ENCODE assay signal across 14 cellular contexts in the genomic region with DNA sequence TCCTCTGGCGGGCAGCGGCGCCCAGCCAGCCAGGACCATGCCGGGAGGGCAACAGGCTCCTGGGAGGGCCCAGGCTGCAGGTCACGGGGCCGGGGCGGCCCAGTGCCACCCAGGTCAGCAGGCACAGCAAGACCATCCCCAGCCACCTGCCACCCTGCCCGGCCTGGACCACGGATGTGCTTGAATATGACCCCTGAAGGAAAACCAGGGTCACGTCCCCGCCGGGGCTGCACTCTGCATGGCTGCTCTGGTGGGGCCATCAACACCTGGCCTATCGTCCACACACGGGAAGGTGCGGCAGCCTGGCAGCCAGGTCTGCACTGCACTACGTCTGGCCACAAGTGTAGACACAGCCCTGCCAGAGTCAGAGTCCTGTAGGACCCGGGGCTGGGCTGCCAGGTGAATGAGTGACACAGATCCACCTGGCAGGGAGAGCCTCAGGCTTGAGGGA. TPM values are rescaled to one million over a fixed set of nuclear protein-coding genes. Genes with fewer than 3 reads are reported as not detected.
DNase-seq lines count a peak whose midpoint lies in the region; ATAC-seq and TF ChIP-seq lines count a peak whose summit lies in the region.
"Had no signal": no experiment of that assay in that cellular context is flagged by ENCODE, and none has a peak within 500 bp of the region (broad histone marks: within the 10 kb centered on the region; RNA-seq: fewer than 3 reads in every experiment).

No MANE protein-coding gene starts in this region.

- no peak overlapping the region for H3K4me2 ChIP-seq in neuronal stem cell (ENCODE audit: insufficient read depth, low read length, poor library complexity, severe bottlenecking)

- ATAC-seq in activated naive CD8-positive, alpha-beta T cell treated with anti-CD3 and anti-CD28 coated beads, Interleukin-2, amount 10 ng/mL, durations not matched to agents 7 days and 5 days (ENCODE audit: low read depth) = no peak
- ATAC-seq in activated naive CD8-positive, alpha-beta T cell treated with anti-CD3 and anti-CD28 coated beads, Interleukin-2, amount 50 U/mL, for 24 hours = no peak
- ATAC-seq in GM21737 (IDR thresholded peaks at IDR 0.05; ENCODE audit: unreplicated experiment) = no peak
- ATAC-seq: stimulated activated naive B cell treated with anti-CD40 and anti-IgM and Interleukin-4, amounts not matched to agents 10 μg/mL and 1 μg/mL and 100 μg/mL, for 72 hours had no signal

- peaks cover 6% of the 10 kb centered on the region for H3K4me1 ChIP-seq in colonic mucosa
- peaks cover 8 to 14% of the 10 kb centered on the region in 2 donors for H3K4me1 ChIP-seq in neuronal stem cell (ENCODE audit: control insufficient read depth in 2 of 2, insufficient read depth in 1 of 2, low read depth in 1 of 2, low read length in 2 of 2)

- H2BK120ac ChIP-seq in neuronal stem cell (ENCODE audit: low read depth, low read length) = no peak overlapping the region

- intact Hi-C loops in colonic mucosa (cut with DNase I) = no loop called here

- no peaks in the 10 kb centered on the region for H3K4me1 Mint-ChIP-seq in activated naive CD8-positive, alpha-beta T cell treated with anti-CD3 and anti-CD28 coated beads, Interleukin-2, amount 10 ng/mL, durations not matched to agents 7 days and 5 days
- H3K4me1 Mint-ChIP-seq in activated naive CD8-positive, alpha-beta T cell treated with anti-CD3 and anti-CD28 coated beads, Interleukin-2, amount 50 U/mL, for 24 hours = peaks cover 3% of the 10 kb centered on the region
- peaks cover 15% of the 10 kb centered on the region for H3K4me1 Mint-ChIP-seq in type B pancreatic cell (ENCODE audit: unreplicated experiment)

- peaks cover 5% of the 10 kb centered on the region for H3K79me1 ChIP-seq in neuronal stem cell (ENCODE audit: low read depth, low read length)

- no peak overlapping the region for H3K27ac ChIP-seq in colonic mucosa
- no peak overlapping the region for H3K27ac ChIP-seq in neuronal stem cell (replicated peaks; ENCODE audit: low read length)

- H3K14ac ChIP-seq in neuronal stem cell (ENCODE audit: low read length) = no peak overlapping the region

- H2AK5ac ChIP-seq in neuronal stem cell (ENCODE audit: low read depth, low read length) = peak overlapping the region; percentile 85

- H2AFZ ChIP-seq in neuronal stem cell (ENCODE audit: low read length) = no peak overlapping the region

- H3K4me3 Mint-ChIP-seq in activated naive CD8-positive, alpha-beta T cell treated with anti-CD3 and anti-CD28 coated beads, Interleukin-2, amount 10 ng/mL, durations not matched to agents 7 days and 5 days = no peak overlapping the region
- no peak overlapping the region for H3K4me3 Mint-ChIP-seq in activated naive CD8-positive, alpha-beta T cell treated with anti-CD3 and anti-CD28 coated beads, Interleukin-2, amount 50 U/mL, for 24 hours
- no peak overlapping the region for H3K4me3 Mint-ChIP-seq in type B pancreatic cell
- H3K4me3 Mint-ChIP-seq: brain; stimulated activated naive B cell treated with anti-CD40 and anti-IgM and Interleukin-4, amounts not matched to agents 10 μg/mL and 1 μg/mL and 100 μg/mL, for 72 hours had no signal

- H3K27ac Mint-ChIP-seq in activated naive CD8-positive, alpha-beta T cell treated with anti-CD3 and anti-CD28 coated beads, Interleukin-2, amount 10 ng/mL, durations not matched to agents 7 days and 5 days = no peak overlapping the region
- H3K27ac Mint-ChIP-seq in activated naive CD8-positive, alpha-beta T cell treated with anti-CD3 and anti-CD28 coated beads, Interleukin-2, amount 50 U/mL, for 24 hours = no peak overlapping the region
- H3K27ac Mint-ChIP-seq in type B pancreatic cell = no peak overlapping the region
- H3K27ac Mint-ChIP-seq: stimulated activated naive B cell treated with anti-CD40 and anti-IgM and Interleukin-4, amounts not matched to agents 10 μg/mL and 1 μg/mL and 100 μg/mL, for 72 hours had no signal

- no peak overlapping the region for H4K91ac ChIP-seq in neuronal stem cell (ENCODE audit: low read depth, low read length, poor library complexity)

- H3K36me3 ChIP-seq in colonic mucosa = no peaks in the 10 kb centered on the region
- no peaks in the 10 kb centered on the region for H3K36me3 ChIP-seq in neuronal stem cell (replicated peaks in 1 of 2; ENCODE audit: control insufficient read depth in 2 of 2, insufficient read depth in 2 of 2, low read length in 2 of 2)

- H3K36me3 Mint-ChIP-seq in activated naive CD8-positive, alpha-beta T cell treated with anti-CD3 and anti-CD28 coated beads, Interleukin-2, amount 10 ng/mL, durations not matched to agents 7 days and 5 days = no peaks in the 10 kb centered on the region
- peaks cover 2% of the 10 kb centered on the region for H3K36me3 Mint-ChIP-seq in activated naive CD8-positive, alpha-beta T cell treated with anti-CD3 and anti-CD28 coated beads, Interleukin-2, amount 50 U/mL, for 24 hours (ENCODE audit: low read depth)
- H3K36me3 Mint-ChIP-seq in type B pancreatic cell = peaks cover 10% of the 10 kb centered on the region
- H3K36me3 Mint-ChIP-seq: stimulated activated naive B cell treated with anti-CD40 and anti-IgM and Interleukin-4, amounts not matched to agents 10 μg/mL and 1 μg/mL and 100 μg/mL, for 72 hours had no signal

- no peak overlapping the region for H3K4ac ChIP-seq in neuronal stem cell (ENCODE audit: low read length)

- H3K18ac ChIP-seq in neuronal stem cell (ENCODE audit: low read length) = peak overlapping the region; percentile 11

- no peak overlapping the region for H2BK12ac ChIP-seq in neuronal stem cell (ENCODE audit: low read length)

- WGBS in neuronal stem cell (ENCODE audit: extremely low coverage in 2 of 2, insufficient read length in 2 of 2, insufficient replicate concordance in 1 of 2), 2 donors = no CpG with 5 or more reads among the region's 17 CpGs

- POLR2A ChIA-PET in activated naive CD8-positive, alpha-beta T cell treated with anti-CD3 and anti-CD28 coated beads, Interleukin-2, amount 10 ng/mL, durations not matched to agents 7 days and 5 days (lab: Charles Lee) = no interaction called here

- H3K27me3 Mint-ChIP-seq in activated naive CD8-positive, alpha-beta T cell treated with anti-CD3 and anti-CD28 coated beads, Interleukin-2, amount 10 ng/mL, durations not matched to agents 7 days and 5 days = peaks cover 2% of the 10 kb centered on the region
- peaks cover under 1% of the 10 kb centered on the region for H3K27me3 Mint-ChIP-seq in activated naive CD8-positive, alpha-beta T cell treated with anti-CD3 and anti-CD28 coated beads, Interleukin-2, amount 50 U/mL, for 24 hours
- H3K27me3 Mint-ChIP-seq in type B pancreatic cell = peaks cover 8% of the 10 kb centered on the region

- no peak overlapping the region for H4K8ac ChIP-seq in neuronal stem cell (ENCODE audit: low read depth, low read length)

- H3K4me3 ChIP-seq in colonic mucosa (no peak overlapping the region), neuronal stem cell (ENCODE audit: low read length in 2 of 2) (no peak overlapping the region)

- TF ChIP-seq CTCF in colonic mucosa (IDR thresholded peaks at IDR 0.05) (no peak), type B pancreatic cell (conservative IDR thresholded peaks at IDR 0.05) (no peak)

- H3K9me3 Mint-ChIP-seq in activated naive CD8-positive, alpha-beta T cell treated with anti-CD3 and anti-CD28 coated beads, Interleukin-2, amount 10 ng/mL, durations not matched to agents 7 days and 5 days = peaks cover 5% of the 10 kb centered on the region
- H3K9me3 Mint-ChIP-seq in activated naive CD8-positive, alpha-beta T cell treated with anti-CD3 and anti-CD28 coated beads, Interleukin-2, amount 50 U/mL, for 24 hours = peaks cover 4% of the 10 kb centered on the region
- no peaks in the 10 kb centered on the region for H3K9me3 Mint-ChIP-seq in type B pancreatic cell
- H3K9me3 Mint-ChIP-seq: stimulated activated naive B cell treated with anti-CD40 and anti-IgM and Interleukin-4, amounts not matched to agents 10 μg/mL and 1 μg/mL and 100 μg/mL, for 72 hours had no signal

- H3K27me3 ChIP-seq in colonic mucosa (no peaks in the 10 kb centered on the region), neuronal stem cell (ENCODE audit: control insufficient read depth in 3 of 3, insufficient read depth in 3 of 3, low read depth in 1 of 3, low read length in 3 of 3) (no peaks in the 10 kb centered on the region)

- H2BK5ac ChIP-seq in neuronal stem cell (ENCODE audit: low read length) = peak overlapping the region; percentile 4

- H3K9me3 ChIP-seq in colonic mucosa (no peaks in the 10 kb centered on the region), neuronal stem cell (replicated peaks in 1 of 2; ENCODE audit: control insufficient read depth in 2 of 2, insufficient read depth in 1 of 2, low read depth in 1 of 2, low read length in 2 of 2) (peaks cover 0 to 2% of the 10 kb centered on the region in 2 donors)

- peak overlapping the region; percentile 90 for H3K23ac ChIP-seq in neuronal stem cell (ENCODE audit: low read depth, low read length, poor library complexity)

- no peak overlapping the region for H3K9ac ChIP-seq in colonic mucosa (ENCODE audit: low read depth in 2 of 2, low read length in 2 of 2)
- H3K9ac ChIP-seq in neuronal stem cell (ENCODE audit: low read depth, low read length, poor library complexity) = no peak overlapping the region

- H2BK15ac ChIP-seq in neuronal stem cell (ENCODE audit: low read length) = no peak overlapping the region

- DNase-seq in activated naive CD8-positive, alpha-beta T cell treated with anti-CD3 and anti-CD28 coated beads, Interleukin-2, amount 10 ng/mL, durations not matched to agents 7 days and 5 days = peak; percentile 24
- DNase-seq in activated naive CD8-positive, alpha-beta T cell treated with anti-CD3 and anti-CD28 coated beads, Interleukin-2, amount 50 U/mL, for 24 hours = no peak
- DNase-seq in colonic mucosa (peak; percentile 10), neuronal stem cell (ENCODE audit: low spot score) (no peak), type B pancreatic cell (ENCODE audit: extremely low spot score, unreplicated experiment) (peak; percentile 65), AML-193 (lab: John Stamatoyannopoulos, UW) (no peak), cerebellar cortex (ENCODE audit: low spot score) (no peak)
- DNase-seq: activated CD4-positive, alpha-beta T cell treated with anti-CD3 and anti-CD28 coated beads, Interleukin-2, amount 50 U/mL, for 4 hours; IMR-90; NCI-H524; occipital lobe; stimulated activated naive B cell treated with anti-CD40 and anti-IgM and Interleukin-4, amounts not matched to agents 10 μg/mL and 1 μg/mL and 100 μg/mL, for 72 hours had no signal

RNA-seq across cellular contexts. Expression of a gene that starts 6.9 kb away (rescaled TPM):
- total RNA-seq in activated naive CD8-positive, alpha-beta T cell treated with anti-CD3 and anti-CD28 coated beads, Interleukin-2, amount 10 ng/mL, durations not matched to agents 7 days and 5 days = under 1 TPM; 0.08 to 0.09 TPM
- total RNA-seq in colonic mucosa (1 to 10 TPM; 2.6 to 3.3 TPM), type B pancreatic cell (ENCODE audit: low replicate concordance) (3.0 and 4.3 TPM in 2 replicates)
- polyA plus RNA-seq in neuronal stem cell (2013, experiment 1 of 2) = 0.61 TPM
- polyA plus RNA-seq in neuronal stem cell (2013, experiment 2 of 2) = 0.69 TPM

Comparison
In these comparisons a context has a peak if more than half of its experiments do, and no peak if none do; other contexts are left out.
1. DNase-seq: peak in activated naive CD8-positive, alpha-beta T cell treated with anti-CD3 and anti-CD28 coated beads, Interleukin-2, amount 10 ng/mL, durations not matched to agents 7 days and 5 days (single experiment), colonic mucosa (single experiment) and type B pancreatic cell (single experiment); none in activated naive CD8-positive, alpha-beta T cell treated with anti-CD3 and anti-CD28 coated beads, Interleukin-2, amount 50 U/mL, for 24 hours (single experiment), neuronal stem cell (single experiment), AML-193 (0 of 2) and cerebellar cortex (single experiment).